ENCODE assay signal across 8 cellular contexts in genomic region chr12:23731493-23731892, GRCh38.
"Had no signal": no experiment of that assay in that cellular context is flagged by ENCODE, and none has a peak within 500 bp of the region (broad histone marks: within the 10 kb centered on the region; RNA-seq: fewer than 3 reads in every experiment).

No MANE protein-coding gene starts in this region.

- DNase-seq: GDM1, GF-D8 had no signal

- ATAC-seq: GM12878 had no signal

- H3K4me3 ChIP-seq: GM12878 had no signal

- FAIRE-seq: G401.6, GM12878, GM12891, GM12892, GM18507, GM19239 had no signal
